11 cellular contexts compared by ENCODE assay signal in the genomic region with DNA sequence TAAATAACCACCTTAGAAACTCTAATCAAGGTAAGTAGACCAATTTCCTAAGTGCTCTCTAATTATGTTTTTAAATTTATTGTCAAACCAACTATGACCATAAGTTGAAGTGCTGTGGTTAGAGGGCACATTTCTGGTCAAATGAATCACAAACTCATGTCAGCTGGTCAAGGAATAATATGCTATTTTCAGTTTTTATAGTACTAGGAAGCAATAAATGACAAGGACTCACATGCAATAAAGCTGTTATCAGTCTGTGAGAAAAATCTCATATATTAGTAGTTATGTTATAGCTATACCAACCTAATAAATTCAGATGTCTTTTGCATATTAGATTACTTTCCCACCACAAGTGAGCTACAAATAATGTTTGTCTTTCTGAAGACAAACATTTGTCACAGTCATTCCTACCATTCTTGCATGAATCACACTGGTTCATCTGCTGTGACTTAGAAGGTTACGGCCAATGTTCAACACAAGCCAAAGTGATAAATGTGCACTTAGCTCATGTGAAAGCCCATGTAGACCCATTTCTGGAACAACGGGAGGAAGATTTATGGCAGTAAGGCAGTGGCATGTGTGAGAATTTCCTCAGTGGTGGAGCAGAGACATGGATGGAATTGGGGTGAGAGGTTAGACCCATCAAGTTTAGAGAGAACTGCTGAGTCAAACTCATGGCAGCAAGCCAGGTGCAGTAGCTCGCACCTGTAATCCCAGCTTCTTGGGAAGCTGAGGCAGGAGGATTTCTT. TPM values are rescaled to one million over a fixed set of nuclear protein-coding genes. Genes with fewer than 3 reads are reported as not detected.
DNase-seq lines count a peak whose midpoint lies in the region; ATAC-seq and TF ChIP-seq lines count a peak whose summit lies in the region.
"Had no signal": no experiment of that assay in that cellular context is flagged by ENCODE, and none has a peak within 500 bp of the region (broad histone marks: within the 10 kb centered on the region; RNA-seq: fewer than 3 reads in every experiment).

No MANE protein-coding gene starts in this region.

- no peaks in the 10 kb centered on the region for H3K4me1 ChIP-seq in smooth muscle cell (ENCODE audit: low read depth)
- H3K4me1 ChIP-seq: upper lobe of left lung had no signal

- TF ChIP-seq CTCF in smooth muscle cell (IDR thresholded peaks at IDR 0.05; ENCODE audit: borderline replicate concordance, insufficient read depth, poor library complexity, severe bottlenecking), result no peak

- no peak overlapping the region for H2AFZ ChIP-seq in smooth muscle cell (ENCODE audit: low read depth)

- H3K79me2 ChIP-seq in smooth muscle cell (ENCODE audit: low read depth), result no peaks in the 10 kb centered on the region

- no peak overlapping the region for H3K4me3 ChIP-seq in smooth muscle cell
- H3K4me3 ChIP-seq: upper lobe of left lung had no signal

- H3K27ac ChIP-seq in smooth muscle cell (ENCODE audit: low read depth), result peak overlapping the region; percentile 66
- H3K27ac ChIP-seq: upper lobe of left lung had no signal

- no peak for DNase-seq in activated CD4-positive, CD25-positive, alpha-beta regulatory T cell treated with anti-CD3 and anti-CD28 coated beads, Interleukin-2, amount 50 U/mL, for 72 hours
- DNase-seq in RKO (ENCODE audit: low spot score) (peak; percentile 50), fibroblast of gingiva (ENCODE audit: low read depth) (peak; percentile 27), smooth muscle cell (lab: John Stamatoyannopoulos, UW; ENCODE audit: unreplicated experiment) (no peak)
- DNase-seq: NCI-H748 treated with DMSO at 0.1 percent for 48 hours; stimulated activated CD4-positive, alpha-beta T cell treated with anti-CD3 and anti-CD28 coated beads, Interleukin-2, amount 100 ng/mL, for 24 hours; upper lobe of left lung had no signal

- H3K9ac ChIP-seq in smooth muscle cell (ENCODE audit: low read depth), result no peak overlapping the region

- peak; percentile 68 to 72 for ATAC-seq in activated CD4-positive, CD25-positive, alpha-beta regulatory T cell treated with anti-CD3 and anti-CD28 coated beads, Interleukin-2, amount 50 U/mL, for 24 hours
- no peak for ATAC-seq in HG03520 (IDR thresholded peaks at IDR 0.05; ENCODE audit: unreplicated experiment)
- no peak for ATAC-seq in HG03460 (IDR thresholded peaks at IDR 0.05; ENCODE audit: unreplicated experiment)
- no peak for ATAC-seq in HG03457 (IDR thresholded peaks at IDR 0.05; ENCODE audit: unreplicated experiment)

- no peaks in the 10 kb centered on the region for H4K20me1 ChIP-seq in smooth muscle cell (ENCODE audit: low read depth)

- H3F3A ChIP-seq in smooth muscle cell (ENCODE audit: low read depth), result peaks cover 3% of the 10 kb centered on the region

- H3K36me3 ChIP-seq in smooth muscle cell (ENCODE audit: low read depth), result no peaks in the 10 kb centered on the region
- H3K36me3 ChIP-seq: upper lobe of left lung had no signal

- H3K4me2 ChIP-seq in smooth muscle cell, result peak overlapping the region; percentile 59

- WGBS in smooth muscle cell (ENCODE audit: low lambda C conversion rate), result 20% methylated on average over 3 of the region's 3 CpGs

- H3K9me3 ChIP-seq in smooth muscle cell (replicated peaks; ENCODE audit: low read depth), result no peaks in the 10 kb centered on the region
- H3K9me3 ChIP-seq: upper lobe of left lung had no signal

- no peaks in the 10 kb centered on the region for H3K27me3 ChIP-seq in smooth muscle cell (ENCODE audit: low read depth)
- H3K27me3 ChIP-seq: upper lobe of left lung had no signal

RNA-seq across cellular contexts. Expression of a gene that starts 27.4 kb away (rescaled TPM):
- 8.8 and 15.1 TPM in 2 replicates for total RNA-seq in smooth muscle cell
- 7.2 and 9.6 TPM in 2 replicates for polyA plus RNA-seq in smooth muscle cell

RNA-seq across cellular contexts. Expression of a gene that starts 58.9 kb away (rescaled TPM):
- 19.6 and 19.7 TPM in 2 replicates for total RNA-seq in smooth muscle cell
- 13.0 and 21.0 TPM in 2 replicates for polyA plus RNA-seq in smooth muscle cell

Comparison
In these comparisons a context has a peak if more than half of its experiments do, and no peak if none do; other contexts are left out.
1. ATAC-seq: peak in activated CD4-positive, CD25-positive, alpha-beta regulatory T cell treated with anti-CD3 and anti-CD28 coated beads, Interleukin-2, amount 50 U/mL, for 24 hours (2 of 2); none in HG03520 (single experiment), HG03460 (single experiment) and HG03457 (single experiment).
2. DNase-seq: peak in RKO (single experiment) and fibroblast of gingiva (single experiment); none in activated CD4-positive, CD25-positive, alpha-beta regulatory T cell treated with anti-CD3 and anti-CD28 coated beads, Interleukin-2, amount 50 U/mL, for 72 hours (single experiment) and smooth muscle cell (single experiment).